In the genomic region with DNA sequence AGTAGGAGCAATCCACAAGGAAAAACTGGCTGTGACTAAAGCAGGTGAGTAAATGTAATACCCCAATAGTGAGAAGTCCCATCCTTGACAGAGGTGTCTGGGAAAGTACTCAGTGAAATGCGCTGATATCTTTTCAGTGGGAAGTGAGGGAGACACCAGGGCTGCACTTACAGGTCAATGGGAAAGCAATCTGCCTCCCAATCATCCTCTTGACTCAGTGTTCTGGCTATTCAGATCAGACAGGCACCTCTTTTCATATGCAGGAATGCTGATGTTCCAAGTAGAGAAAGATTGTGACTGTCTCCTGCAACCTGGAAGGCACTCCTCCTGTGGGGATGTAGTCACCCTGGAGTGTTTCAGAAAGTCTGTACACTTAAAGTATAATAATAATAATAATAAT, we compare ENCODE assay signal across 28 cellular contexts. TPM values are rescaled to one million over a fixed set of nuclear protein-coding genes. Genes with fewer than 3 reads are reported as not detected.
A peak's percentile ranks its signal among the peaks of the same experiment; 100 is the strongest.
DNase-seq lines count a peak whose midpoint lies in the region; FAIRE-seq and TF ChIP-seq lines count a peak whose summit lies in the region.
"Had no signal": no experiment of that assay in that cellular context is flagged by ENCODE, and none has a peak within 500 bp of the region (broad histone marks: within the 10 kb centered on the region; RNA-seq: fewer than 3 reads in every experiment).

No MANE protein-coding gene starts in this region.

- H3K9me3 ChIP-seq in HUES48 (ENCODE audit: control insufficient read depth, insufficient read depth, low read length) = peaks cover 26% of the 10 kb centered on the region
- no peaks in the 10 kb centered on the region for H3K9me3 ChIP-seq in H1 (ENCODE audit: insufficient read depth in 2 of 2, low read depth in 1 of 2, low read length in 1 of 2)
- no peaks in the 10 kb centered on the region for H3K9me3 ChIP-seq in iPS-20b (ENCODE audit: insufficient read depth, low read depth, low read length)
- H3K9me3 ChIP-seq: HAP-1, SJSA1 had no signal

- no peak overlapping the region for H3K23ac ChIP-seq in H1 (ENCODE audit: insufficient read length)

- H4K5ac ChIP-seq in H1 (ENCODE audit: insufficient read length, low read depth, low read length) = no peak overlapping the region

- CTCF ChIA-PET in H1 (lab: Charles Lee; ENCODE audit: partially characterized antibody) = no interaction called here

- H2BK20ac ChIP-seq in H1 (ENCODE audit: low read length) = no peak overlapping the region

- DNase-seq in H1 (ENCODE audit: low read depth in 1 of 2, low spot score in 2 of 2) = peak in 1 of 2 experiments; percentile 19
- DNase-seq in mucosa of gallbladder (ENCODE audit: low spot score) = no peak
- no peak for DNase-seq in NCI-H1092 treated with DMSO at 0.1 percent for 48 hours (lab: John Stamatoyannopoulos, UW)
- DNase-seq in kidney glomerular epithelial cell (lab: John Stamatoyannopoulos, UW) = no peak
- no peak for DNase-seq in LoVo (ENCODE audit: low spot score)
- DNase-seq: CD8-positive, alpha-beta T cell; DMS 273 treated with DMSO at 0.1 percent for 48 hours; DMS79; EL; GF-D8; HFFc6; Kasumi-1; NCI-H1417; NCI-H1694; NCI-H2029 treated with DMSO at 0.1 percent for 48 hours; NCI-H2227 treated with DMSO at 0.1 percent for 48 hours; NCI-H526 treated with DMSO at 0.1 percent for 48 hours; Right ventricle myocardium superior; RPMI8226; T-cell had no signal

- H3K27ac ChIP-seq in HUES48 (ENCODE audit: low read depth, low read length) = peak overlapping the region; percentile 92
- no peak overlapping the region for H3K27ac ChIP-seq in H1 (ENCODE audit: low read depth, low read length)
- H3K27ac ChIP-seq in iPS-20b (ENCODE audit: low read length) = peak overlapping the region; percentile 32
- H3K27ac ChIP-seq: C4-2B, HL-60, SJSA1 had no signal

- no peak overlapping the region for H2BK15ac ChIP-seq in H1 (ENCODE audit: low read length)

- H3K4me3 ChIP-seq in HUES48 (ENCODE audit: low read depth, low read length) (0 out of 2 replicates have a peak overlapping the region, but pooled peaks have one; percentile 30), H1 (ENCODE audit: extremely low read depth in 1 of 4, insufficient read depth in 2 of 4, low read depth in 3 of 4, low read length in 4 of 4) (no peak overlapping the region), iPS-20b (ENCODE audit: low read length) (peak overlapping the region; percentile 45; the same call in 1 of the 2 replicates)
- H3K4me3 ChIP-seq: HAP-1, K562, SJSA1 had no signal

- no peak for TF ChIP-seq POLR2A in H1 (IDR thresholded peaks at IDR 0.05; ENCODE audit: control extremely low read depth in 1 of 2, low read depth in 2 of 2, low read length in 2 of 2)

- no peak overlapping the region for H3K4ac ChIP-seq in H1 (replicated peaks; ENCODE audit: insufficient read length, low read depth, low read length)

- H3K9ac ChIP-seq in HUES48 (ENCODE audit: low read depth, low read length) (no peak overlapping the region), H1 (replicated peaks in 1 of 4; ENCODE audit: extremely low read depth in 1 of 4, low read depth in 3 of 4, low read length in 3 of 4) (no peak overlapping the region), iPS-20b (ENCODE audit: low read depth, low read length) (peak overlapping the region; percentile 27; the same call in 1 of the 2 replicates)

- FAIRE-seq in H1 (lab: Jason Lieb, UNC) = peak; percentile 96
- FAIRE-seq: GM12891, K562 had no signal

- no peak overlapping the region for H4K8ac ChIP-seq in H1 (ENCODE audit: extremely low read depth, insufficient read depth, low read length)

- TF ChIP-seq RAD21 in H1 (IDR thresholded peaks at IDR 0.05 in 1 of 2, conservative IDR thresholded peaks at IDR 0.05 in 1 of 2; ENCODE audit: low read depth in 2 of 2, low read length in 2 of 2) = no peak

- no peaks in the 10 kb centered on the region for H3K79me1 ChIP-seq in H1 (ENCODE audit: low read depth, low read length)

- H2AK5ac ChIP-seq in H1 (ENCODE audit: low read depth, low read length) = no peak overlapping the region

- no peak overlapping the region for H4K91ac ChIP-seq in H1 (replicated peaks; ENCODE audit: insufficient read length, low read length)

- 0 out of 3 replicates have a peak, but pooled peaks of 1 of the 2 experiments have one; percentile 14 for TF ChIP-seq EP300 in H1 (IDR thresholded peaks at IDR 0.05; ENCODE audit: borderline replicate concordance in 1 of 2, low read depth in 2 of 2, low read length in 2 of 2)

- 0% methylated on average over 1 of the region's 1 CpG; no CpG with 5 or more reads in 1 of the 2 experiments for WGBS in H1 (ENCODE audit: extremely low coverage in 1 of 2, insufficient coverage in 1 of 2, insufficient read length in 1 of 2, insufficient replicate concordance in 2 of 2, low coverage in 1 of 2, low lambda C conversion rate in 2 of 2, missing lambda C conversion rate in 1 of 2), 2 experiments

- H3K79me2 ChIP-seq in H1 (ENCODE audit: control insufficient read depth in 1 of 2, insufficient read depth in 2 of 2, low read length in 2 of 2) = no peaks in the 10 kb centered on the region

- H3K23me2 ChIP-seq in H1 (ENCODE audit: low read depth, low read length) = no peaks in the 10 kb centered on the region

- POLR2A ChIA-PET in H1 (lab: Charles Lee; ENCODE audit: partially characterized antibody) = no interaction called here

- peak overlapping the region; percentile 37 to 49 for H3K4me2 ChIP-seq in H1 (ENCODE audit: insufficient read depth in 1 of 2, low read depth in 2 of 2, low read length in 2 of 2)

- H3K27me3 ChIP-seq in HUES48 (ENCODE audit: control insufficient read depth, insufficient read depth, low read length) (no peaks in the 10 kb centered on the region), H1 (replicated peaks in 1 of 4; ENCODE audit: control insufficient read depth in 3 of 4, extremely low read depth in 1 of 4, insufficient read depth in 3 of 4, low read length in 3 of 4) (no peaks in the 10 kb centered on the region), iPS-20b (ENCODE audit: insufficient read depth, low read length) (no peaks in the 10 kb centered on the region)
- H3K27me3 ChIP-seq: SJSA1 had no signal

- no peak overlapping the region; the same call in 1 of the 2 replicates for H2BK12ac ChIP-seq in H1 (ENCODE audit: low read depth, low read length)

- H4K20me1 ChIP-seq in H1 (replicated peaks in 1 of 2; ENCODE audit: control insufficient read depth in 1 of 2, insufficient read depth in 2 of 2, low read length in 2 of 2) = no peaks in the 10 kb centered on the region

- no peak for TF ChIP-seq CTCF in H1 (IDR thresholded peaks at IDR 0.05; ENCODE audit: control extremely low read depth in 1 of 3, insufficient read depth in 1 of 3, low read depth in 1 of 3, low read length in 3 of 3)

- no peak overlapping the region for H3K14ac ChIP-seq in H1 (ENCODE audit: insufficient read length)

- peaks cover 20% of the 10 kb centered on the region for H3K4me1 ChIP-seq in HUES48 (ENCODE audit: control insufficient read depth, insufficient read depth, low read length)
- peaks cover 2 to 6% (median 2%) of the 10 kb centered on the region in 4 experiments; a peak in 3 of 7 replicates for H3K4me1 ChIP-seq in H1 (replicated peaks in 1 of 4; ENCODE audit: control insufficient read depth in 3 of 4, insufficient read depth in 4 of 4, low read length in 3 of 4)
- H3K4me1 ChIP-seq in iPS-20b (ENCODE audit: insufficient read depth, low read length) = peaks cover 21% of the 10 kb centered on the region; the same call in 1 of the 2 replicates
- H3K4me1 ChIP-seq: HAP-1, SJSA1 had no signal

- no peak overlapping the region for H2BK120ac ChIP-seq in H1 (replicated peaks; ENCODE audit: low read depth, low read length)

- H3K36me3 ChIP-seq in HUES48 (ENCODE audit: control insufficient read depth, insufficient read depth, low read length) (no peaks in the 10 kb centered on the region), H1 (ENCODE audit: control insufficient read depth in 2 of 4, insufficient read depth in 4 of 4, low read length in 3 of 4) (no peaks in the 10 kb centered on the region), iPS-20b (ENCODE audit: insufficient read depth, low read depth, low read length) (no peaks in the 10 kb centered on the region)
- H3K36me3 ChIP-seq: HAP-1, SJSA1 had no signal

- peak overlapping the region; percentile 44; the same call in 1 of the 2 replicates for H2BK5ac ChIP-seq in H1 (ENCODE audit: low read depth, low read length)

- no peak overlapping the region for H3K56ac ChIP-seq in H1 (replicated peaks; ENCODE audit: insufficient read length, low read depth, low read length)

- H3K18ac ChIP-seq in H1 (ENCODE audit: extremely low read depth, low read length) = no peak overlapping the region

- no peak overlapping the region for H2AFZ ChIP-seq in H1 (ENCODE audit: low read length)

TF ChIP-seq in H1, 55 proteins besides CTCF, POLR2A, EP300 and RAD21:
- TF ChIP-seq SP1 (IDR thresholded peaks at IDR 0.05; ENCODE audit: low read depth, low read length) (0 out of 2 replicates have a peak, but pooled peaks have one; percentile 17), POU5F1 (IDR thresholded peaks at IDR 0.05; ENCODE audit: low read depth, low read length) (peak; percentile 84), TAF1 (IDR thresholded peaks at IDR 0.05; ENCODE audit: low read depth, low read length) (no peak), NANOG (IDR thresholded peaks at IDR 0.05; ENCODE audit: insufficient read depth, low read depth, low read length, poor library complexity, severe bottlenecking) (peak; percentile 74), TEAD4 (IDR thresholded peaks at IDR 0.05; ENCODE audit: low read depth, low read length) (peak; percentile 79)

RNA-seq across cellular contexts. Expression of a gene that starts 39.9 kb away (rescaled TPM):
- 4.2 and 4.5 TPM in 2 replicates for total RNA-seq in H1 (2021; fragmentation: NEBNext Ultra II Directional; extraction: Animal tissue kit (Norgen Biotek cat#: 25700))
- 2.5 and 3.2 TPM in 2 replicates for polyA plus RNA-seq in H1 (2011; rRNA removed)
- polyA plus RNA-seq in H1 (2011; cell fraction: cytosol; rRNA removed) = 3.6 TPM
- polyA plus RNA-seq in H1 (2011; cell fraction: nucleus; rRNA removed) = 4.9 TPM
- polyA plus RNA-seq in H1 (2012, experiment 1 of 2) = 4.3 to 6.3 TPM (median 4.6 TPM) in 4 replicates
- 1.2 TPM for polyA plus RNA-seq in H1 (2012, experiment 2 of 2)
- polyA plus RNA-seq in H1 (2013, experiment 1 of 2) = 4.1 TPM
- 3.8 TPM for polyA plus RNA-seq in H1 (2013, experiment 2 of 2)
- polyA minus RNA-seq in H1 (2011; rRNA and poly(A)+ RNA removed) = 2.5 and 3.4 TPM in 2 replicates
- 2.9 TPM for polyA minus RNA-seq in H1 (2011; cell fraction: cytosol; rRNA and poly(A)+ RNA removed)
- 4.9 TPM for polyA minus RNA-seq in H1 (2011; cell fraction: nucleus; rRNA and poly(A)+ RNA removed)
- 1.2 TPM for total RNA-seq in mucosa of gallbladder

RNA-seq across cellular contexts. Expression of a gene that starts 55.7 kb away (rescaled TPM):
- 12.2 and 12.8 TPM in 2 replicates for total RNA-seq in H1 (2021; fragmentation: NEBNext Ultra II Directional; extraction: Animal tissue kit (Norgen Biotek cat#: 25700))
- 5.4 and 7.4 TPM in 2 replicates for polyA plus RNA-seq in H1 (2011; rRNA removed)
- 10.6 TPM for polyA plus RNA-seq in H1 (2011; cell fraction: cytosol; rRNA removed)
- polyA plus RNA-seq in H1 (2011; cell fraction: nucleus; rRNA removed) = 19.1 TPM
- polyA plus RNA-seq in H1 (2012, experiment 1 of 2) = 8.9 to 13.1 TPM (median 11.8 TPM) in 4 replicates
- polyA plus RNA-seq in H1 (2012, experiment 2 of 2) = 5.6 TPM
- polyA plus RNA-seq in H1 (2013, experiment 1 of 2) = 8.2 TPM
- polyA plus RNA-seq in H1 (2013, experiment 2 of 2) = 7.9 TPM
- 6.8 and 7.3 TPM in 2 replicates for polyA minus RNA-seq in H1 (2011; rRNA and poly(A)+ RNA removed)
- 12.8 TPM for polyA minus RNA-seq in H1 (2011; cell fraction: cytosol; rRNA and poly(A)+ RNA removed)
- 20.4 TPM for polyA minus RNA-seq in H1 (2011; cell fraction: nucleus; rRNA and poly(A)+ RNA removed)
- total RNA-seq in mucosa of gallbladder = 10.2 TPM

Comparison
In these comparisons a context has a peak if more than half of its experiments do, and no peak if none do; other contexts are left out.
1. H3K4me3 ChIP-seq: peak in HUES48 (single experiment) and iPS-20b (single experiment); none in H1 (0 of 4).